In the genomic region with DNA sequence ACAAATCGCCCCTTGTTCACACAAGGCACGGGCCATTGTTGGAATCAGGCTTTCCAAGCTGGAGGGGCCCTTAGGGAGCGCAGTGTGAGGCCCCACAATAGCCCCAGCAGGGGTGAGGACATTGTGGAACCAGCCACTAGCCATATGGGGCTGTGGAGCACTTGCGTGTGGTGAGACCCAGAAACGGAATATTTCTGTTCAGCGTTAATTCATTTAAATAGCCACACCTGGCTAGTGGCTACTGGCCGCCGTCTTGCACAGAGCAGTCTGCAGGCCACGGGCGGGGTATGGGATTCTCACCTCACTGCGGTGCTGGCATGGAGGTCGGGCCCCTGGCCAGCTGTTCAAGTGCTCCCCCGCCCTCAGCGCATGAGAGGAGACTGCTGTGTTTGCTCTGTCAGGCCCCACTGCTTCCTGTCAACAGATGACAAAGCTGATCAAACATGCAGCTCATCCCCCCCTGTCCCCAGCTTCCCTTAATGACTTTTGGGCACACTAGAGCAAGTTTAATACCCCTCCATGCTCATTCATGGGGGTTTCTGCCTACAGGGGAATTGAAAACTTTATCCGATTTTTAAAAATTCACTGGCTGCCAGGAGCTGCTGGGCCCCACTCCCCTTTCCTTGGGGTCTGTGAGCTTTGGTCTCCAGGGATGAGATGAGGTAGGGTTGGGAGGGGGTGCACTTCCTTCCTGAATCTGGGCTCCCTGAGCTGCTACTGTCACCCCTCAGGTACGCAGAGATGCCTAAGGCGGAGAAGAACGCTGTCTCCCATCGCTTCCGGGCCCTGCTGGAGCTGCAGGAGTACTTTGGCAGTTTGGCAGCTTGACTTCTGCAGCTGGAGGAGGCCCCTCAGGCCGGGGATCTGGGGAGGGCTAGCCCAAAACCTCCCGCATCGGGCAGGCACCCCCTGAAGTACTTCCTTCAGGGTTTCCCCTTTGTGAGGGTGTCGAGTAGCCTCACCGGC, we compare ENCODE assay signal across 8 cellular contexts. TPM values are rescaled to one million over a fixed set of nuclear protein-coding genes. Genes with fewer than 3 reads are reported as not detected.
DNase-seq lines count a peak whose midpoint lies in the region; ATAC-seq and TF ChIP-seq lines count a peak whose summit lies in the region.

No MANE protein-coding gene starts in this region.

- H3K4me3 Mint-ChIP-seq in activated CD8-positive, alpha-beta memory T cell treated with anti-CD3 and anti-CD28 coated beads, Interleukin-2, amount 10 ng/mL, durations not matched to agents 7 days and 5 days, result no peak overlapping the region
- H3K4me3 Mint-ChIP-seq in activated T-cell treated with anti-CD3 and anti-CD28 coated beads, Interleukin-2, amount 50 U/mL, for 4 hours, result no peak overlapping the region

- POLR2A ChIA-PET in A673 (lab: Charles Lee; ENCODE audit: low non-redundant PET), result no interaction called here

- H3K36me3 Mint-ChIP-seq in activated CD8-positive, alpha-beta memory T cell treated with anti-CD3 and anti-CD28 coated beads, Interleukin-2, amount 10 ng/mL, durations not matched to agents 7 days and 5 days, result peaks cover 4% of the 10 kb centered on the region
- peaks cover 8% of the 10 kb centered on the region for H3K36me3 Mint-ChIP-seq in activated T-cell treated with anti-CD3 and anti-CD28 coated beads, Interleukin-2, amount 50 U/mL, for 4 hours (ENCODE audit: insufficient read depth)

- intact Hi-C loops in prostate gland (cut with DNase I) (no loop called here), A673 (cut with micrococcal nuclease; ENCODE audit: unreplicated experiment) (no loop called here)

- H3K4me1 ChIP-seq in prostate gland (replicated peaks) (peaks cover 12% of the 10 kb centered on the region), A673 (ENCODE audit: insufficient read depth, low read length, poor library complexity, severe bottlenecking) (no peaks in the 10 kb centered on the region)

- peaks cover 11% of the 10 kb centered on the region for H3K4me1 Mint-ChIP-seq in activated CD8-positive, alpha-beta memory T cell treated with anti-CD3 and anti-CD28 coated beads, Interleukin-2, amount 10 ng/mL, durations not matched to agents 7 days and 5 days
- H3K4me1 Mint-ChIP-seq in activated T-cell treated with anti-CD3 and anti-CD28 coated beads, Interleukin-2, amount 50 U/mL, for 4 hours (ENCODE audit: low read depth), result peaks cover 10% of the 10 kb centered on the region

- peak; percentile 51 for DNase-seq in activated CD8-positive, alpha-beta memory T cell treated with anti-CD3 and anti-CD28 coated beads, Interleukin-2, amount 10 ng/mL, durations not matched to agents 7 days and 5 days
- no peak for DNase-seq in activated CD8-positive, alpha-beta memory T cell treated with anti-CD3 and anti-CD28 coated beads, Interleukin-2, amount 50 U/mL, for 48 hours
- peak; percentile 94 for DNase-seq in NCI-H1417 treated with DMSO at 0.1 percent for 48 hours (lab: John Stamatoyannopoulos, UW)
- DNase-seq in activated T-cell treated with anti-CD3 and anti-CD28 coated beads, Interleukin-2, amount 50 U/mL, for 4 hours, result no peak
- peak; percentile 85 for DNase-seq in prostate gland (ENCODE audit: low spot score)
- DNase-seq in ACHN, result no peak
- DNase-seq in A673 (ENCODE audit: low spot score), result no peak

- H3K9me3 ChIP-seq in prostate gland (no peaks in the 10 kb centered on the region), A673 (ENCODE audit: low read depth, low read length, poor library complexity, severe bottlenecking) (no peaks in the 10 kb centered on the region)

- H3K9me3 Mint-ChIP-seq in activated CD8-positive, alpha-beta memory T cell treated with anti-CD3 and anti-CD28 coated beads, Interleukin-2, amount 10 ng/mL, durations not matched to agents 7 days and 5 days (ENCODE audit: low read depth), result no peaks in the 10 kb centered on the region
- H3K9me3 Mint-ChIP-seq in activated T-cell treated with anti-CD3 and anti-CD28 coated beads, Interleukin-2, amount 50 U/mL, for 4 hours, result no peaks in the 10 kb centered on the region

- no TSS peak for BruUV-seq in A673 (replicated peaks; lab: Mats Ljungman, UMichigan)

- H3K27ac ChIP-seq in prostate gland, result peak overlapping the region in 1 of 2 donors; percentile 51
- no peak overlapping the region for H3K27ac ChIP-seq in A673 (ENCODE audit: low read depth, low read length, poor library complexity, severe bottlenecking)

- H3K4me3 ChIP-seq in prostate gland, result no peak overlapping the region
- H3K4me3 ChIP-seq in A673 (ENCODE audit: low read depth, low read length, poor library complexity, severe bottlenecking), result no peak overlapping the region

- in situ Hi-C loops in ACHN (cut with HindIII; ENCODE audit: low pct_ligation_motif_present, low pct_unique_long_range_greater_than_20kb, low sequenced_read_pairs), result no loop called here

- peak overlapping the region; percentile 4 for H3K27ac Mint-ChIP-seq in activated CD8-positive, alpha-beta memory T cell treated with anti-CD3 and anti-CD28 coated beads, Interleukin-2, amount 10 ng/mL, durations not matched to agents 7 days and 5 days

- no peak for TF ChIP-seq CTCF in prostate gland (IDR thresholded peaks at IDR 0.05)
- TF ChIP-seq CTCF in A673 (conservative IDR thresholded peaks at IDR 0.05; ENCODE audit: low read depth, low read length), result no peak

- no peaks in the 10 kb centered on the region for H3K27me3 ChIP-seq in prostate gland (replicated peaks; ENCODE audit: insufficient read depth)
- H3K27me3 ChIP-seq in A673 (replicated peaks; ENCODE audit: insufficient read depth, low read depth, low read length, poor library complexity), result no peaks in the 10 kb centered on the region

- TF ChIP-seq POLR2A in prostate gland (IDR thresholded peaks at IDR 0.05), result no peak

- no peak for ATAC-seq in activated CD8-positive, alpha-beta memory T cell treated with anti-CD3 and anti-CD28 coated beads, Interleukin-2, amount 10 ng/mL, durations not matched to agents 7 days and 5 days
- ATAC-seq in activated T-cell treated with anti-CD3 and anti-CD28 coated beads, Interleukin-2, amount 50 U/mL, for 4 hours, result peak; percentile 70 to 71
- ATAC-seq in HG02973 (IDR thresholded peaks at IDR 0.05; ENCODE audit: unreplicated experiment), result no peak

- WGBS in prostate gland, result 43% methylated on average over 25 of the region's 25 CpGs

- H3K27me3 Mint-ChIP-seq in activated CD8-positive, alpha-beta memory T cell treated with anti-CD3 and anti-CD28 coated beads, Interleukin-2, amount 10 ng/mL, durations not matched to agents 7 days and 5 days, result no peaks in the 10 kb centered on the region
- H3K27me3 Mint-ChIP-seq in activated T-cell treated with anti-CD3 and anti-CD28 coated beads, Interleukin-2, amount 50 U/mL, for 4 hours (ENCODE audit: low read depth), result no peaks in the 10 kb centered on the region

- CTCF ChIA-PET in activated CD8-positive, alpha-beta memory T cell treated with anti-CD3 and anti-CD28 coated beads, Interleukin-2, amount 10 ng/mL, durations not matched to agents 7 days and 5 days (lab: Charles Lee), result interaction anchor here (1.6 kb wide), 1 partner anchor 54 kb away, joined by 6 read pairs; no protein-coding TSS in a partner anchor
- CTCF ChIA-PET in A673 (lab: Charles Lee), result interaction anchor here (0.5 kb wide), 1 partner anchor 63 kb away, joined by 13 read pairs; a partner anchor contains a TSS

- H3K36me3 ChIP-seq in prostate gland, result no peaks in the 10 kb centered on the region
- peaks cover 13% of the 10 kb centered on the region for H3K36me3 ChIP-seq in A673 (ENCODE audit: insufficient read depth, low read length, poor library complexity, severe bottlenecking)

RNA-seq across cellular contexts. Expression of a gene that starts 13.6 kb away (rescaled TPM):
- 10 to 100 TPM; 51.9 to 71.7 TPM for total RNA-seq in activated CD8-positive, alpha-beta memory T cell treated with anti-CD3 and anti-CD28 coated beads, Interleukin-2, amount 10 ng/mL, durations not matched to agents 7 days and 5 days
- total RNA-seq in activated T-cell treated with anti-CD3 and anti-CD28 coated beads, Interleukin-2, amount 50 U/mL, for 4 hours, result 100 to 1,000 TPM; 106 to 138 (median 130) TPM
- 10 to 100 TPM; 43.9 to 48.0 TPM for total RNA-seq in prostate gland
- total RNA-seq in A673 (2021), result 79.9 and 81.3 TPM in 2 replicates

RNA-seq across cellular contexts. Expression of a gene that starts 16.1 kb away (rescaled TPM):
- 1 to 10 TPM; 5.4 to 6.0 TPM for total RNA-seq in activated CD8-positive, alpha-beta memory T cell treated with anti-CD3 and anti-CD28 coated beads, Interleukin-2, amount 10 ng/mL, durations not matched to agents 7 days and 5 days
- 1 to 10 TPM; 1.3 to 3.1 (median 1.4) TPM for total RNA-seq in activated T-cell treated with anti-CD3 and anti-CD28 coated beads, Interleukin-2, amount 50 U/mL, for 4 hours
- 10 to 100 TPM in 1 of 2 donors, 1 to 10 TPM in 1; 9.2 to 12.7 TPM for total RNA-seq in prostate gland
- total RNA-seq in A673 (2021), result 1.1 and 1.5 TPM in 2 replicates

RNA-seq across cellular contexts. Expression of a gene that starts 18.4 kb away (rescaled TPM):
- total RNA-seq in activated CD8-positive, alpha-beta memory T cell treated with anti-CD3 and anti-CD28 coated beads, Interleukin-2, amount 10 ng/mL, durations not matched to agents 7 days and 5 days, result 10 to 100 TPM; 63.6 to 63.7 TPM
- 10 to 100 TPM; 65.4 to 75.8 (median 68.9) TPM for total RNA-seq in activated T-cell treated with anti-CD3 and anti-CD28 coated beads, Interleukin-2, amount 50 U/mL, for 4 hours
- total RNA-seq in prostate gland (100 to 1,000 TPM in 1 of 2 donors, 10 to 100 TPM in 1; 87.5 to 126 TPM), A673 (2021) (60.2 and 72.0 TPM in 2 replicates)

RNA-seq across cellular contexts. Expression of a gene that starts 49.6 kb away (rescaled TPM):
- total RNA-seq in activated CD8-positive, alpha-beta memory T cell treated with anti-CD3 and anti-CD28 coated beads, Interleukin-2, amount 10 ng/mL, durations not matched to agents 7 days and 5 days, result under 1 TPM; 0.41 to 0.70 TPM
- 1 to 10 TPM in 1 of 3 donors, under 1 TPM in 2; 0.46 to 1.1 (median 0.61) TPM for total RNA-seq in activated T-cell treated with anti-CD3 and anti-CD28 coated beads, Interleukin-2, amount 50 U/mL, for 4 hours
- total RNA-seq in prostate gland, result 10 to 100 TPM; 23.7 to 29.1 TPM
- 6.1 and 7.5 TPM in 2 replicates for total RNA-seq in A673 (2021)

Comparison
In these comparisons a context has a peak if more than half of its experiments do, and no peak if none do; other contexts are left out.
1. DNase-seq: peak in activated CD8-positive, alpha-beta memory T cell treated with anti-CD3 and anti-CD28 coated beads, Interleukin-2, amount 10 ng/mL, durations not matched to agents 7 days and 5 days (single experiment), NCI-H1417 treated with DMSO at 0.1 percent for 48 hours (single experiment) and prostate gland (single experiment); none in activated CD8-positive, alpha-beta memory T cell treated with anti-CD3 and anti-CD28 coated beads, Interleukin-2, amount 50 U/mL, for 48 hours (single experiment), activated T-cell treated with anti-CD3 and anti-CD28 coated beads, Interleukin-2, amount 50 U/mL, for 4 hours (single experiment), ACHN (single experiment) and A673 (single experiment).
2. ATAC-seq: peak in activated T-cell treated with anti-CD3 and anti-CD28 coated beads, Interleukin-2, amount 50 U/mL, for 4 hours (2 of 2); none in activated CD8-positive, alpha-beta memory T cell treated with anti-CD3 and anti-CD28 coated beads, Interleukin-2, amount 10 ng/mL, durations not matched to agents 7 days and 5 days (single experiment) and HG02973 (single experiment).